9 cellular contexts compared by ENCODE assay signal in the genomic region with DNA sequence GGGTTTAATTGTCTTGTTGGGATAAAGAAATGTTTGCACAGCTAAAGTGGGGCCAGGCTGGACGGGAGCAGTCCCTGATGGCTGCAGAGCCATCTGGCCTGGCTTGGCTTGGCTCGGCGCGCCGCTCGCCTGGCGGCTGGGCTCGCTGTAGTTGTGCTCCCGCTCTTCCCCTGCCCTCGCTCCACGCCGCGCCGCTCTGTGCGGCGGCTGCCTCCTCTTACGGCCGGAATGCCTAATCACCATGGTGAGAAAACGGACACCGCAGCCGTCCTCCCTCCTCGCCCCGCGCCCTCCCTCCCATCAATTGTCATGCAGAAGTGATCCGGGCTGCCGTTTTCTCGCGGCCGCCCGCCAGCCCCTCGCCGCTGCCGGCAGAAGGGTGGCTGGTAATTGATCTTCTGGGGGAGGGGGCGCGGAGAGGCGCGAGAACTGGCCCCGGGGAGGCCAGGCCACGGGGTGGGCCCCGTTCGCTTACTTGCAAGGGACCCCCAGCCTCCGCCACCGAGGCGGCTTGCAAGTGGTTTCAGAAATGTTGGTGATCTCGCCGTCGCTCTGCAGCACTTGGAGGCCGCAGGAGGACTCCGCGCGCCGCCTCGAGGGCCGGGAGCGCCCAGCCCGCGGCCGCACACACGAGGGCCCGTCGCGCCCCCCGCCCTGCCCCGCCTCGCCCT. TPM values are rescaled to one million over a fixed set of nuclear protein-coding genes. Genes with fewer than 3 reads are reported as not detected.
DNase-seq lines count a peak whose midpoint lies in the region; ATAC-seq and TF ChIP-seq lines count a peak whose summit lies in the region.
"Had no signal": no experiment of that assay in that cellular context is flagged by ENCODE, and none has a peak within 500 bp of the region (broad histone marks: within the 10 kb centered on the region; RNA-seq: fewer than 3 reads in every experiment).

No MANE protein-coding gene starts in this region.

- peak overlapping the region; percentile 7 for H3K4me3 Mint-ChIP-seq in natural killer cell

- TF ChIP-seq CTCF in natural killer cell (IDR thresholded peaks at IDR 0.05) (no peak), A673 (conservative IDR thresholded peaks at IDR 0.05; ENCODE audit: low read depth, low read length) (no peak), uterus (IDR thresholded peaks at IDR 0.05) (no peak)

- no peaks in the 10 kb centered on the region for H3K36me3 ChIP-seq in A673 (ENCODE audit: insufficient read depth, low read length, poor library complexity, severe bottlenecking)
- no peaks in the 10 kb centered on the region for H3K36me3 ChIP-seq in uterus

- peaks cover 24 to 29% of the 10 kb centered on the region in 2 donors for H3K27me3 Mint-ChIP-seq in natural killer cell (ENCODE audit: low read depth in 2 of 2)

- no peak overlapping the region for H3K27ac Mint-ChIP-seq in natural killer cell

- peaks cover 28% of the 10 kb centered on the region for H3K27me3 ChIP-seq in A673 (replicated peaks; ENCODE audit: insufficient read depth, low read depth, low read length, poor library complexity)
- peaks cover 12 to 70% of the 10 kb centered on the region in 2 donors for H3K27me3 ChIP-seq in uterus

- peaks cover 0 to 5% of the 10 kb centered on the region in 2 donors for H3K4me1 Mint-ChIP-seq in natural killer cell

- CTCF ChIA-PET in A673 (lab: Charles Lee) = no interaction called here

- H3K27ac ChIP-seq in A673 (ENCODE audit: low read depth, low read length, poor library complexity, severe bottlenecking) = no peak overlapping the region
- H3K27ac ChIP-seq in uterus = no peak overlapping the region
- H3K27ac ChIP-seq: 22Rv1 had no signal

- intact Hi-C loops in natural killer cell (cut with micrococcal nuclease) (no loop called here), A673 (cut with micrococcal nuclease; ENCODE audit: unreplicated experiment) (no loop called here), uterus (cut with DNase I; ENCODE audit: low total_unique reads) (no loop called here)

- POLR2A ChIA-PET in A673 (lab: Charles Lee; ENCODE audit: low non-redundant PET) = no interaction called here

- DNase-seq in NCI-H1417 (lab: John Stamatoyannopoulos, UW) (peak; percentile 59 to 74 (median 66)), NCI-H1417 treated with DMSO at 0.1 percent for 48 hours (lab: John Stamatoyannopoulos, UW) (no peak), NCI-H748 treated with DMSO at 0.1 percent for 48 hours (lab: John Stamatoyannopoulos, UW) (peak; percentile 53), erythroblast (lab: John Stamatoyannopoulos, UW) (peak; percentile 25 to 28), natural killer cell (no peak), A673 (ENCODE audit: low spot score) (no peak), uterus (no peak)
- no peak for DNase-seq in stimulated activated CD8-positive, alpha-beta memory T cell treated with anti-CD3 and anti-CD28 coated beads, Interleukin-4, amount 100 ng/mL, for 48 hours

- no TSS peak for BruUV-seq in A673 (replicated peaks; lab: Mats Ljungman, UMichigan)

- H3K36me3 Mint-ChIP-seq in natural killer cell = no peaks in the 10 kb centered on the region

- no peaks in the 10 kb centered on the region for H3K9me3 ChIP-seq in A673 (ENCODE audit: low read depth, low read length, poor library complexity, severe bottlenecking)
- H3K9me3 ChIP-seq in uterus = no peaks in the 10 kb centered on the region

- TF ChIP-seq POLR2A in erythroblast (IDR thresholded peaks at IDR 0.05; ENCODE audit: low read length) (no peak), uterus (IDR thresholded peaks at IDR 0.05) (no peak)

- H3K9me3 Mint-ChIP-seq in natural killer cell = no peaks in the 10 kb centered on the region

- ATAC-seq in natural killer cell = peak; percentile 40 to 67 (median 67)

- no peak overlapping the region for H3K4me3 ChIP-seq in A673 (ENCODE audit: low read depth, low read length, poor library complexity, severe bottlenecking)
- H3K4me3 ChIP-seq in uterus = no peak overlapping the region

- peaks cover 11% of the 10 kb centered on the region for H3K4me1 ChIP-seq in A673 (ENCODE audit: insufficient read depth, low read length, poor library complexity, severe bottlenecking)
- peaks cover 0 to 8% of the 10 kb centered on the region in 2 donors for H3K4me1 ChIP-seq in uterus

RNA-seq across cellular contexts. Expression of a gene that starts 12.4 kb away (rescaled TPM):
- total RNA-seq in natural killer cell (100 to 1,000 TPM in 2 of 3 donors, 10 to 100 TPM in 1; 88.5 to 107 (median 105) TPM), A673 (2021) (80.6 and 86.0 TPM in 2 replicates), uterus (10 to 100 TPM; 22.0 to 94.3 (median 49.4) TPM)

Comparison
In these comparisons a context has a peak if more than half of its experiments do, and no peak if none do; other contexts are left out.
1. DNase-seq: peak in NCI-H1417 (3 of 3), NCI-H748 treated with DMSO at 0.1 percent for 48 hours (single experiment) and erythroblast (2 of 2); none in NCI-H1417 treated with DMSO at 0.1 percent for 48 hours (single experiment), natural killer cell (single experiment), A673 (single experiment), stimulated activated CD8-positive, alpha-beta memory T cell treated with anti-CD3 and anti-CD28 coated beads, Interleukin-4, amount 100 ng/mL, for 48 hours (single experiment) and uterus (0 of 2).